Comparison of ENCODE assay signal across 1 cellular context in genomic region chr5:181167814-181168488, GRCh38.
TF ChIP-seq lines count a peak whose summit lies in the region.

No MANE protein-coding gene starts in this region.

TF ChIP-seq in K562, 482 proteins besides CTCF, POLR2A, EP300 and RAD21 (continues in another document):
- TF ChIP-seq SMARCB1 (IDR thresholded peaks at IDR 0.05; ENCODE audit: insufficient read length, low read depth) (peak; percentile 2), PML (IDR thresholded peaks at IDR 0.05; ENCODE audit: low read length) (0 out of 2 replicates have a peak, but pooled peaks have one; percentile 14), STAT5A (IDR thresholded peaks at IDR 0.05; ENCODE audit: borderline replicate concordance, low read length) (no peak), MYC (IDR thresholded peaks at IDR 0.05; ENCODE audit: low read depth, low read length) (0 out of 2 replicates have a peak, but pooled peaks have one; percentile 8), MYC (CRISPR knock-in tag; IDR thresholded peaks at IDR 0.05; ENCODE audit: borderline replicate concordance, low read depth) (no peak), HDAC2 (IDR thresholded peaks at IDR 0.05) (no peak), ADNP (tag; IDR thresholded peaks at IDR 0.05) (0 out of 2 replicates have a peak, but pooled peaks have one; percentile 41), SMAD2 (IDR thresholded peaks at IDR 0.05; ENCODE audit: low read depth, low read length) (no peak), EWSR1 (IDR thresholded peaks at IDR 0.05; ENCODE audit: borderline replicate concordance, low read depth, partially characterized antibody) (no peak), ZFP91 (CRISPR knock-in tag; IDR thresholded peaks at IDR 0.05) (no peak), ZNF780A (CRISPR knock-in tag; IDR thresholded peaks at IDR 0.05) (no peak), CTCFL (IDR thresholded peaks at IDR 0.05; ENCODE audit: borderline replicate concordance, insufficient read depth, low read depth, low read length, poor library complexity, severe bottlenecking) (peak; percentile 63), ZBTB7A (IDR thresholded peaks at IDR 0.05; ENCODE audit: borderline replicate concordance, control insufficient read depth, low read depth, low read length) (peak; percentile 100), TBP (optimal IDR thresholded peaks at IDR 0.05; ENCODE audit: low read depth, low read length) (peak; percentile 19), ESRRA (IDR thresholded peaks at IDR 0.05; ENCODE audit: borderline replicate concordance, low read depth) (0 out of 2 replicates have a peak, but pooled peaks have one; percentile 21), ID3 (CRISPR knock-in tag; IDR thresholded peaks at IDR 0.05) (no peak), ID3 (tag; IDR thresholded peaks at IDR 0.05) (no peak), TAF1 (IDR thresholded peaks at IDR 0.05; ENCODE audit: control insufficient read depth, extremely low read depth, insufficient read depth, low read length, severe bottlenecking) (no peak), PHF20 (IDR thresholded peaks at IDR 0.05; ENCODE audit: partially characterized antibody) (no peak), ZNF23 (CRISPR knock-in tag; IDR thresholded peaks at IDR 0.05) (no peak), ZNF407 (IDR thresholded peaks at IDR 0.05; ENCODE audit: low read depth) (no peak), CTBP1 (IDR thresholded peaks at IDR 0.05; ENCODE audit: borderline replicate concordance) (peak; percentile 26; the same call in 1 of the 2 replicates), RBM34 (IDR thresholded peaks at IDR 0.05; ENCODE audit: borderline replicate concordance, insufficient read depth, low read length) (no peak), NCOA4 (IDR thresholded peaks at IDR 0.05; ENCODE audit: partially characterized antibody) (no peak), ZNF274 (IDR thresholded peaks at IDR 0.05; ENCODE audit: borderline replicate concordance, low read depth, low read length) (no peak), GABPB2 (CRISPR knock-in tag; conservative IDR thresholded peaks at IDR 0.05) (no peak), MBD1 (CRISPR knock-in tag; IDR thresholded peaks at IDR 0.05) (peak; percentile 76; the same call in 1 of the 2 replicates), ARNT (IDR thresholded peaks at IDR 0.05) (no peak), SMARCA4 (IDR thresholded peaks at IDR 0.05) (peak; percentile 53), GATAD2A (IDR thresholded peaks at IDR 0.05) (0 out of 2 replicates have a peak, but pooled peaks have one; percentile 62), TBL1XR1 (IDR thresholded peaks at IDR 0.05; ENCODE audit: low read length in 2 of 2) (no peak), ZNF830 (CRISPR knock-in tag; IDR thresholded peaks at IDR 0.05) (no peak)
- TF ChIP-seq, protein P1, sequence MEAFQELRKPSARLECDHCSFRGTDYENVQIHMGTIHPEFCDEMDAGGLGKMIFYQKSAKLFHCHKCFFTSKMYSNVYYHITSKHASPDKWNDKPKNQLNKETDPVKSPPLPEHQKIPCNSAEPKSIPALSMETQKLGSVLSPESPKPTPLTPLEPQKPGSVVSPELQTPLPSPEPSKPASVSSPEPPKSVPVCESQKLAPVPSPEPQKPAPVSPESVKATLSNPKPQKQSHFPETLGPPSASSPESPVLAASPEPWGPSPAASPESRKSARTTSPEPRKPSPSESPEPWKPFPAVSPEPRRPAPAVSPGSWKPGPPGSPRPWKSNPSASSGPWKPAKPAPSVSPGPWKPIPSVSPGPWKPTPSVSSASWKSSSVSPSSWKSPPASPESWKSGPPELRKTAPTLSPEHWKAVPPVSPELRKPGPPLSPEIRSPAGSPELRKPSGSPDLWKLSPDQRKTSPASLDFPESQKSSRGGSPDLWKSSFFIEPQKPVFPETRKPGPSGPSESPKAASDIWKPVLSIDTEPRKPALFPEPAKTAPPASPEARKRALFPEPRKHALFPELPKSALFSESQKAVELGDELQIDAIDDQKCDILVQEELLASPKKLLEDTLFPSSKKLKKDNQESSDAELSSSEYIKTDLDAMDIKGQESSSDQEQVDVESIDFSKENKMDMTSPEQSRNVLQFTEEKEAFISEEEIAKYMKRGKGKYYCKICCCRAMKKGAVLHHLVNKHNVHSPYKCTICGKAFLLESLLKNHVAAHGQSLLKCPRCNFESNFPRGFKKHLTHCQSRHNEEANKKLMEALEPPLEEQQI (IDR thresholded peaks at IDR 0.05) = no peak
- TF ChIP-seq, protein P2, sequence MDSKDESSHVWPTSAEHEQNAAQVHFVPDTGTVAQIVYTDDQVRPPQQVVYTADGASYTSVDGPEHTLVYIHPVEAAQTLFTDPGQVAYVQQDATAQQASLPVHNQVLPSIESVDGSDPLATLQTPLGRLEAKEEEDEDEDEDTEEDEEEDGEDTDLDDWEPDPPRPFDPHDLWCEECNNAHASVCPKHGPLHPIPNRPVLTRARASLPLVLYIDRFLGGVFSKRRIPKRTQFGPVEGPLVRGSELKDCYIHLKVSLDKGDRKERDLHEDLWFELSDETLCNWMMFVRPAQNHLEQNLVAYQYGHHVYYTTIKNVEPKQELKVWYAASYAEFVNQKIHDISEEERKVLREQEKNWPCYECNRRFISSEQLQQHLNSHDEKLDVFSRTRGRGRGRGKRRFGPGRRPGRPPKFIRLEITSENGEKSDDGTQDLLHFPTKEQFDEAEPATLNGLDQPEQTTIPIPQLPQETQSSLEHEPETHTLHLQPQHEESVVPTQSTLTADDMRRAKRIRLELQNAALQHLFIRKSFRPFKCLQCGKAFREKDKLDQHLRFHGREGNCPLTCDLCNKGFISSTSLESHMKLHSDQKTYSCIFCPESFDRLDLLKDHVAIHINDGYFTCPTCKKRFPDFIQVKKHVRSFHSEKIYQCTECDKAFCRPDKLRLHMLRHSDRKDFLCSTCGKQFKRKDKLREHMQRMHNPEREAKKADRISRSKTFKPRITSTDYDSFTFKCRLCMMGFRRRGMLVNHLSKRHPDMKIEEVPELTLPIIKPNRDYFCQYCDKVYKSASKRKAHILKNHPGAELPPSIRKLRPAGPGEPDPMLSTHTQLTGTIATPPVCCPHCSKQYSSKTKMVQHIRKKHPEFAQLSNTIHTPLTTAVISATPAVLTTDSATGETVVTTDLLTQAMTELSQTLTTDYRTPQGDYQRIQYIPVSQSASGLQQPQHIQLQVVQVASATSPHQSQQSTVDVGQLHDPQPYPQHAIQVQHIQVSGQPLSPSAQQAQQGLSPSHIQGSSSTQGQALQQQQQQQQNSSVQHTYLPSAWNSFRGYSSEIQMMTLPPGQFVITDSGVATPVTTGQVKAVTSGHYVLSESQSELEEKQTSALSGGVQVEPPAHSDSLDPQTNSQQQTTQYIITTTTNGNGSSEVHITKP (IDR thresholded peaks at IDR 0.05; ENCODE audit: partially characterized antibody) = no peak
- TF ChIP-seq, protein P3, sequence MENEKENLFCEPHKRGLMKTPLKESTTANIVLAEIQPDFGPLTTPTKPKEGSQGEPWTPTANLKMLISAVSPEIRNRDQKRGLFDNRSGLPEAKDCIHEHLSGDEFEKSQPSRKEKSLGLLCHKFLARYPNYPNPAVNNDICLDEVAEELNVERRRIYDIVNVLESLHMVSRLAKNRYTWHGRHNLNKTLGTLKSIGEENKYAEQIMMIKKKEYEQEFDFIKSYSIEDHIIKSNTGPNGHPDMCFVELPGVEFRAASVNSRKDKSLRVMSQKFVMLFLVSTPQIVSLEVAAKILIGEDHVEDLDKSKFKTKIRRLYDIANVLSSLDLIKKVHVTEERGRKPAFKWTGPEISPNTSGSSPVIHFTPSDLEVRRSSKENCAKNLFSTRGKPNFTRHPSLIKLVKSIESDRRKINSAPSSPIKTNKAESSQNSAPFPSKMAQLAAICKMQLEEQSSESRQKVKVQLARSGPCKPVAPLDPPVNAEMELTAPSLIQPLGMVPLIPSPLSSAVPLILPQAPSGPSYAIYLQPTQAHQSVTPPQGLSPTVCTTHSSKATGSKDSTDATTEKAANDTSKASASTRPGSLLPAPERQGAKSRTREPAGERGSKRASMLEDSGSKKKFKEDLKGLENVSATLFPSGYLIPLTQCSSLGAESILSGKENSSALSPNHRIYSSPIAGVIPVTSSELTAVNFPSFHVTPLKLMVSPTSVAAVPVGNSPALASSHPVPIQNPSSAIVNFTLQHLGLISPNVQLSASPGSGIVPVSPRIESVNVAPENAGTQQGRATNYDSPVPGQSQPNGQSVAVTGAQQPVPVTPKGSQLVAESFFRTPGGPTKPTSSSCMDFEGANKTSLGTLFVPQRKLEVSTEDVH (IDR thresholded peaks at IDR 0.05; ENCODE audit: low read depth, partially characterized antibody) = peak; percentile 27
